Comparison of ENCODE assay signal across 1 cellular context in the genomic region with DNA sequence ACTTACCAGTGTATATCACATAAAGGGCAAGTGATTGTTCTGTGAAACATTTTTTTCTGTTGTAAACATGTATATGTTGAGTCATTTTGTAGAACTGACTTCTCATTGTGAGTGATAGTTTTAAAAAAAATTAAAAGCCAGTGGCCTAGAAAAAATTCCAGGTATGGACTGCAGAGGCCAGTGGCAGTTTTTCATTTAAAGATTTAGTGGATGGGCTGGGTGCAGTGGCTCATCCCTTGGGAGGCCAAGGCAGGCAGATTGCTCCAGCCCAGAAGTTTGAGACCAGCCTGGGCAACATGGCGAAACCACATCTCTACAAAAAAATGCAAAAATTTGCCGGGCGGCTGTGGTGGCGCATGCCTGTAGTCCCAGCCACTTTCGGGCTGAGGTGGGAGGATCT.
TF ChIP-seq lines count a peak whose summit lies in the region.

No MANE protein-coding gene starts in this region.

TF ChIP-seq in IMR-90, 13 proteins besides CTCF, POLR2A, EP300 and RAD21 (continued from another document):
- TF ChIP-seq, protein P1, sequence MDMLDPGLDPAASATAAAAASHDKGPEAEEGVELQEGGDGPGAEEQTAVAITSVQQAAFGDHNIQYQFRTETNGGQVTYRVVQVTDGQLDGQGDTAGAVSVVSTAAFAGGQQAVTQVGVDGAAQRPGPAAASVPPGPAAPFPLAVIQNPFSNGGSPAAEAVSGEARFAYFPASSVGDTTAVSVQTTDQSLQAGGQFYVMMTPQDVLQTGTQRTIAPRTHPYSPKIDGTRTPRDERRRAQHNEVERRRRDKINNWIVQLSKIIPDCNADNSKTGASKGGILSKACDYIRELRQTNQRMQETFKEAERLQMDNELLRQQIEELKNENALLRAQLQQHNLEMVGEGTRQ (IDR thresholded peaks at IDR 0.05; ENCODE audit: low read depth, low read length): no peak
- TF ChIP-seq FOS (IDR thresholded peaks at IDR 0.05; ENCODE audit: low read depth, low read length) (no peak), CHD1 (IDR thresholded peaks at IDR 0.05; ENCODE audit: low read depth, low read length) (no peak)
TF ChIP-seq in IMR-90: peak in this region for 0.
